ENCODE assay signal across 18 cellular contexts in the genomic region with DNA sequence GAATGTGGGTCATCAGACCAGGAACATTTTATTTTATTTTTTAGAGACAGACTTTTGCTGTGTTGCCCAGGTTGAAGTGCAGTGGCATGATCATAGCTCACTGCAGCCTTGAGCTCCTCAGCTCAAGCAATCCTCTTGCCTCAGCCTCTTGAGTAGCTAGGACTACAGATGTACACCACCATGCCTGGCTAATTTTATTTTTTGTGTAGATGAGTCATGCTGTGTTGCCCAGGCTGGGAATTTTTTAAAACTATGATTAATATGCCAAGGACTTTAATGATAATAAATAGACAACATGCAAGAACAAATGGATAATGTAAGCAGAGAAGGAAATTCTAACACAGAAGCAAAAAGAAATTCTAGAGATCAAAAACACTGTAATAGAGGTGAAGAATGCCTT.
A peak's percentile ranks its signal among the peaks of the same experiment; 100 is the strongest.
DNase-seq lines count a peak whose midpoint lies in the region; TF ChIP-seq lines count a peak whose summit lies in the region.
"Had no signal": no experiment of that assay in that cellular context is flagged by ENCODE, and none has a peak within 500 bp of the region (broad histone marks: within the 10 kb centered on the region; RNA-seq: fewer than 3 reads in every experiment).

No MANE protein-coding gene starts in this region.

- H3K27me3 ChIP-seq in AG04450 (ENCODE audit: control insufficient read depth, insufficient read depth, low read length), result no peaks in the 10 kb centered on the region
- no peaks in the 10 kb centered on the region for H3K27me3 ChIP-seq in testis
- H3K27me3 ChIP-seq: ascending aorta, neural progenitor cell had no signal

- H3K27me3 Mint-ChIP-seq in HFFc6 (ENCODE audit: insufficient read depth) (no peaks in the 10 kb centered on the region), mesothelial cell of epicardium (ENCODE audit: low read depth) (no peaks in the 10 kb centered on the region)

- intact Hi-C loops in testis (cut with DNase I; ENCODE audit: low total_unique reads), result no loop called here

- H3K36me3 Mint-ChIP-seq in HFFc6 (ENCODE audit: low read depth), result peaks cover 74% of the 10 kb centered on the region
- peaks cover 4% of the 10 kb centered on the region for H3K36me3 Mint-ChIP-seq in mesothelial cell of epicardium
- H3K36me3 Mint-ChIP-seq: neural progenitor cell had no signal

- no peaks in the 10 kb centered on the region for H3K36me3 ChIP-seq in testis (ENCODE audit: low read depth, missing control alignments)
- H3K36me3 ChIP-seq: ascending aorta, neural progenitor cell had no signal

- H3K4me1 ChIP-seq in testis, result no peaks in the 10 kb centered on the region
- H3K4me1 ChIP-seq: neural progenitor cell had no signal

- DNase-seq in AG04450 (ENCODE audit: low read depth, low spot score) (peak; percentile 11), HFFc6 (peak; percentile 50), cardiac fibroblast (ENCODE audit: low read depth in 2 of 2) (peak; percentile 56 to 87), iris pigment epithelial cell (ENCODE audit: low read depth) (peak; percentile 73), mesothelial cell of epicardium (ENCODE audit: low spot score in 2 of 2, unreplicated experiment in 2 of 2) (no peak), midbrain (lab: John Stamatoyannopoulos, UW) (no peak), NCI-H1105 treated with DMSO at 0.1 percent for 48 hours (lab: John Stamatoyannopoulos, UW) (no peak), testis (no peak)
- DNase-seq: ACHN; activated CD4-positive, alpha-beta memory T cell treated with anti-CD3 and anti-CD28 coated beads, Interleukin-2, amount 10 ng/mL, durations not matched to agents 7 days and 5 days; activated naive CD4-positive, alpha-beta T cell treated with anti-CD3 and anti-CD28 coated beads for 36 hours; activated T-cell treated with anti-CD3 and anti-CD28 coated beads, Interleukin-2, amount 50 U/mL, for 1 hour; left colon; NCI-H1092 treated with DMSO at 0.1 percent for 48 hours; NCI-H526 treated with DMSO at 0.1 percent for 48 hours; SHP77 treated with DMSO at 0.1 percent for 48 hours had no signal

- H3K27ac ChIP-seq in AG04450 (ENCODE audit: low read depth, low read length), result no peak overlapping the region
- H3K27ac ChIP-seq in testis, result no peak overlapping the region
- H3K27ac ChIP-seq: ascending aorta, neural progenitor cell had no signal

- no peak for TF ChIP-seq POLR2A in testis (IDR thresholded peaks at IDR 0.05)

- POLR2A ChIA-PET in AG04450 (lab: Yijun Ruan, JAX), result no interaction called here

- H3K27ac Mint-ChIP-seq in HFFc6 (peak overlapping the region; percentile 57), mesothelial cell of epicardium (no peak overlapping the region)
- H3K27ac Mint-ChIP-seq: activated CD4-positive, alpha-beta memory T cell treated with anti-CD3 and anti-CD28 coated beads, Interleukin-2, amount 10 ng/mL, durations not matched to agents 7 days and 5 days; activated naive CD4-positive, alpha-beta T cell treated with anti-CD3 and anti-CD28 coated beads for 36 hours; neural progenitor cell had no signal

- H3K9me3 Mint-ChIP-seq in HFFc6, result peaks cover 9% of the 10 kb centered on the region
- H3K9me3 Mint-ChIP-seq in mesothelial cell of epicardium, result peaks cover 35% of the 10 kb centered on the region

- CTCF ChIA-PET in AG04450 (lab: Charles Lee), result no interaction called here

- no peak overlapping the region for H3K4me3 ChIP-seq in AG04450 (ENCODE audit: low read depth, low read length)
- no peak overlapping the region for H3K4me3 ChIP-seq in cardiac fibroblast (replicated peaks in 1 of 2; ENCODE audit: low read depth in 2 of 2, low read length in 2 of 2)
- no peak overlapping the region for H3K4me3 ChIP-seq in testis
- H3K4me3 ChIP-seq: ascending aorta, neural progenitor cell had no signal

- H3K4me1 Mint-ChIP-seq in HFFc6 (ENCODE audit: low read depth) (peaks cover 44% of the 10 kb centered on the region), mesothelial cell of epicardium (peaks cover 2% of the 10 kb centered on the region)
- H3K4me1 Mint-ChIP-seq: neural progenitor cell had no signal

- H3K9me3 ChIP-seq in AG04450 (ENCODE audit: control insufficient read depth, insufficient read depth, low read length) (no peaks in the 10 kb centered on the region), testis (no peaks in the 10 kb centered on the region)

- peak overlapping the region; percentile 3 for H3K4me3 Mint-ChIP-seq in HFFc6
- no peak overlapping the region for H3K4me3 Mint-ChIP-seq in mesothelial cell of epicardium
- H3K4me3 Mint-ChIP-seq: activated CD4-positive, alpha-beta memory T cell treated with anti-CD3 and anti-CD28 coated beads, Interleukin-2, amount 10 ng/mL, durations not matched to agents 7 days and 5 days; activated naive CD4-positive, alpha-beta T cell treated with anti-CD3 and anti-CD28 coated beads for 36 hours; neural progenitor cell had no signal

- no peak for TF ChIP-seq CTCF in AG04450 (IDR thresholded peaks at IDR 0.05; ENCODE audit: low read depth, low read length)
- TF ChIP-seq CTCF in HFFc6 (IDR thresholded peaks at IDR 0.05), result no peak
- TF ChIP-seq CTCF in cardiac fibroblast (IDR thresholded peaks at IDR 0.05; ENCODE audit: low read depth, low read length), result no peak
- TF ChIP-seq CTCF in mesothelial cell of epicardium (IDR thresholded peaks at IDR 0.05; ENCODE audit: unreplicated experiment), result no peak
- TF ChIP-seq CTCF in testis (IDR thresholded peaks at IDR 0.05), result no peak

Comparison
In these comparisons a context has a peak if more than half of its experiments do, and no peak if none do; other contexts are left out.
1. DNase-seq: peak in AG04450 (single experiment), HFFc6 (single experiment), cardiac fibroblast (2 of 2) and iris pigment epithelial cell (single experiment); none in mesothelial cell of epicardium (0 of 2), midbrain (single experiment), NCI-H1105 treated with DMSO at 0.1 percent for 48 hours (single experiment) and testis (single experiment).